13 cellular contexts compared by ENCODE assay signal in genomic region chr12:15726029-15726756, GRCh38.
DNase-seq lines count a peak whose midpoint lies in the region; ATAC-seq and TF ChIP-seq lines count a peak whose summit lies in the region.
"Had no signal": no experiment of that assay in that cellular context is flagged by ENCODE, and none has a peak within 500 bp of the region (broad histone marks: within the 10 kb centered on the region; RNA-seq: fewer than 3 reads in every experiment).

No MANE protein-coding gene starts in this region.

- no peaks in the 10 kb centered on the region for H3F3A ChIP-seq in smooth muscle cell (ENCODE audit: low read depth)

- no peak overlapping the region for H3K4me3 Mint-ChIP-seq in activated CD8-positive, alpha-beta T cell treated with anti-CD3 and anti-CD28 coated beads, Interleukin-2, amount 10 ng/mL, durations not matched to agents 7 days and 5 days
- H3K4me3 Mint-ChIP-seq in stimulated activated effector memory CD8-positive, alpha-beta T cell treated with anti-CD3 and anti-CD28 coated beads, Interleukin-12 subunit alpha, Interleukin-12 subunit beta, amount 100 ng/mL, for 72 hours = no peak overlapping the region

- ATAC-seq in activated CD8-positive, alpha-beta T cell treated with anti-CD3 and anti-CD28 coated beads, Interleukin-2, amount 10 ng/mL, durations not matched to agents 7 days and 5 days = no peak
- no peak for ATAC-seq in stimulated activated effector memory CD8-positive, alpha-beta T cell treated with anti-CD3 and anti-CD28 coated beads, Interleukin-12 subunit alpha, Interleukin-12 subunit beta, amount 100 ng/mL, for 72 hours

- CTCF ChIA-PET in activated CD8-positive, alpha-beta T cell treated with anti-CD3 and anti-CD28 coated beads, Interleukin-2, amount 10 ng/mL, durations not matched to agents 7 days and 5 days (lab: Charles Lee) = interaction anchor here (0.7 to 1.7 kb wide), 2 partner anchors 12 to 45 kb away, joined by 3 read pairs; no protein-coding TSS in a partner anchor

- H4K20me1 ChIP-seq in smooth muscle cell (ENCODE audit: low read depth) = no peaks in the 10 kb centered on the region

- WGBS in smooth muscle cell (ENCODE audit: low lambda C conversion rate) = 30% methylated on average over 1 of the region's 1 CpG

- DNase-seq in M059J (ENCODE audit: low read depth) (peak; percentile 22), adipocyte (ENCODE audit: low read depth) (peak; percentile 51), inferior parietal cortex (ENCODE audit: extremely low spot score) (peak; percentile 27), smooth muscle cell (lab: John Stamatoyannopoulos, UW; ENCODE audit: unreplicated experiment) (no peak), NCI-H226 (no peak)
- DNase-seq in activated CD8-positive, alpha-beta T cell treated with anti-CD3 and anti-CD28 coated beads, Interleukin-2, amount 10 ng/mL, durations not matched to agents 7 days and 5 days = no peak
- no peak for DNase-seq in activated CD8-positive, alpha-beta memory T cell treated with anti-CD3 and anti-CD28 coated beads for 24 hours
- DNase-seq in stimulated activated effector memory CD8-positive, alpha-beta T cell treated with anti-CD3 and anti-CD28 coated beads, Interleukin-12 subunit alpha, Interleukin-12 subunit beta, amount 100 ng/mL, for 72 hours (ENCODE audit: low spot score in 2 of 2) = no peak
- DNase-seq: DMS79; effector CD4-positive, alpha-beta T cell; Kasumi-1; NK-92 treated with Interleukin-12 subunit alpha and Interleukin-12 subunit beta, amount 100 ng/mL, for 24 hours had no signal

- peak overlapping the region; percentile 37 for H3K4me2 ChIP-seq in smooth muscle cell

- H3K4me3 ChIP-seq in adipocyte (ENCODE audit: low read length) (no peak overlapping the region), smooth muscle cell (no peak overlapping the region)
- H3K4me3 ChIP-seq: prostate gland had no signal

- peaks cover 17% of the 10 kb centered on the region for H3K27me3 Mint-ChIP-seq in activated CD8-positive, alpha-beta T cell treated with anti-CD3 and anti-CD28 coated beads, Interleukin-2, amount 10 ng/mL, durations not matched to agents 7 days and 5 days (ENCODE audit: low read depth)

- H3K9me3 Mint-ChIP-seq in activated CD8-positive, alpha-beta T cell treated with anti-CD3 and anti-CD28 coated beads, Interleukin-2, amount 10 ng/mL, durations not matched to agents 7 days and 5 days (ENCODE audit: insufficient read depth) = no peaks in the 10 kb centered on the region
- no peaks in the 10 kb centered on the region for H3K9me3 Mint-ChIP-seq in stimulated activated effector memory CD8-positive, alpha-beta T cell treated with anti-CD3 and anti-CD28 coated beads, Interleukin-12 subunit alpha, Interleukin-12 subunit beta, amount 100 ng/mL, for 72 hours

- no peak overlapping the region for H2AFZ ChIP-seq in smooth muscle cell (ENCODE audit: low read depth)

- no peaks in the 10 kb centered on the region for H3K9me3 ChIP-seq in adipocyte (ENCODE audit: control insufficient read depth, low read length)
- H3K9me3 ChIP-seq in smooth muscle cell (replicated peaks; ENCODE audit: low read depth) = no peaks in the 10 kb centered on the region
- H3K9me3 ChIP-seq: prostate gland had no signal

- H3K36me3 Mint-ChIP-seq in activated CD8-positive, alpha-beta T cell treated with anti-CD3 and anti-CD28 coated beads, Interleukin-2, amount 10 ng/mL, durations not matched to agents 7 days and 5 days (ENCODE audit: low read depth) = no peaks in the 10 kb centered on the region
- H3K36me3 Mint-ChIP-seq in stimulated activated effector memory CD8-positive, alpha-beta T cell treated with anti-CD3 and anti-CD28 coated beads, Interleukin-12 subunit alpha, Interleukin-12 subunit beta, amount 100 ng/mL, for 72 hours = no peaks in the 10 kb centered on the region

- TF ChIP-seq CTCF in smooth muscle cell (IDR thresholded peaks at IDR 0.05; ENCODE audit: borderline replicate concordance, insufficient read depth, poor library complexity, severe bottlenecking) = no peak

- peaks cover 59% of the 10 kb centered on the region for H3K4me1 ChIP-seq in adipocyte (ENCODE audit: control insufficient read depth, insufficient read depth, low read length)
- H3K4me1 ChIP-seq in smooth muscle cell (ENCODE audit: low read depth) = peaks cover 13% of the 10 kb centered on the region

- H3K27ac ChIP-seq in smooth muscle cell (ENCODE audit: low read depth) = peak overlapping the region; percentile 91
- H3K27ac ChIP-seq: prostate gland had no signal

- H3K36me3 ChIP-seq in adipocyte (ENCODE audit: control insufficient read depth, insufficient read depth, low read length, severe bottlenecking) = peaks cover 9% of the 10 kb centered on the region
- no peaks in the 10 kb centered on the region for H3K36me3 ChIP-seq in smooth muscle cell (ENCODE audit: low read depth)
- H3K36me3 ChIP-seq: prostate gland had no signal

- POLR2A ChIA-PET in activated CD8-positive, alpha-beta T cell treated with anti-CD3 and anti-CD28 coated beads, Interleukin-2, amount 10 ng/mL, durations not matched to agents 7 days and 5 days (lab: Charles Lee) = no interaction called here

- peaks cover 32% of the 10 kb centered on the region for H3K79me2 ChIP-seq in smooth muscle cell (ENCODE audit: low read depth)

- peak overlapping the region; percentile 3 for H3K9ac ChIP-seq in adipocyte (ENCODE audit: low read length)
- peak overlapping the region; percentile 41 for H3K9ac ChIP-seq in smooth muscle cell (ENCODE audit: low read depth)

- H3K27ac Mint-ChIP-seq in activated CD8-positive, alpha-beta T cell treated with anti-CD3 and anti-CD28 coated beads, Interleukin-2, amount 10 ng/mL, durations not matched to agents 7 days and 5 days = no peak overlapping the region
- H3K27ac Mint-ChIP-seq in stimulated activated effector memory CD8-positive, alpha-beta T cell treated with anti-CD3 and anti-CD28 coated beads, Interleukin-12 subunit alpha, Interleukin-12 subunit beta, amount 100 ng/mL, for 72 hours = no peak overlapping the region

- H3K27me3 ChIP-seq in adipocyte (replicated peaks; ENCODE audit: control insufficient read depth, insufficient read depth, low read length) = no peaks in the 10 kb centered on the region
- H3K27me3 ChIP-seq in smooth muscle cell (ENCODE audit: low read depth) = no peaks in the 10 kb centered on the region

- H3K4me1 Mint-ChIP-seq in activated CD8-positive, alpha-beta T cell treated with anti-CD3 and anti-CD28 coated beads, Interleukin-2, amount 10 ng/mL, durations not matched to agents 7 days and 5 days (ENCODE audit: low read depth) = no peaks in the 10 kb centered on the region
- H3K4me1 Mint-ChIP-seq in stimulated activated effector memory CD8-positive, alpha-beta T cell treated with anti-CD3 and anti-CD28 coated beads, Interleukin-12 subunit alpha, Interleukin-12 subunit beta, amount 100 ng/mL, for 72 hours = no peaks in the 10 kb centered on the region

Comparison
In these comparisons a context has a peak if more than half of its experiments do, and no peak if none do; other contexts are left out.
1. DNase-seq: peak in M059J (single experiment), adipocyte (single experiment) and inferior parietal cortex (single experiment); none in smooth muscle cell (single experiment), activated CD8-positive, alpha-beta T cell treated with anti-CD3 and anti-CD28 coated beads, Interleukin-2, amount 10 ng/mL, durations not matched to agents 7 days and 5 days (single experiment), activated CD8-positive, alpha-beta memory T cell treated with anti-CD3 and anti-CD28 coated beads for 24 hours (single experiment), NCI-H226 (single experiment) and stimulated activated effector memory CD8-positive, alpha-beta T cell treated with anti-CD3 and anti-CD28 coated beads, Interleukin-12 subunit alpha, Interleukin-12 subunit beta, amount 100 ng/mL, for 72 hours (0 of 2).